ENCODE assay signal across 25 cellular contexts in genomic region chr2:224416656-224417360, GRCh38. TPM values are rescaled to one million over a fixed set of nuclear protein-coding genes. Genes with fewer than 3 reads are reported as not detected.
DNase-seq lines count a peak whose midpoint lies in the region; ATAC-seq and TF ChIP-seq lines count a peak whose summit lies in the region.
"Had no signal": no experiment of that assay in that cellular context is flagged by ENCODE, and none has a peak within 500 bp of the region (broad histone marks: within the 10 kb centered on the region; RNA-seq: fewer than 3 reads in every experiment).

No MANE protein-coding gene starts in this region.

- H3K4me1 Mint-ChIP-seq in GM23338 (peaks cover 12% of the 10 kb centered on the region), endothelial cell (ENCODE audit: unreplicated experiment) (peaks cover 39% of the 10 kb centered on the region), osteocyte (ENCODE audit: unreplicated experiment) (no peaks in the 10 kb centered on the region)
- H3K4me1 Mint-ChIP-seq in stimulated activated effector memory CD8-positive, alpha-beta T cell treated with anti-CD3 and anti-CD28 coated beads, Interleukin-12 subunit alpha, Interleukin-12 subunit beta, amount 100 ng/mL, for 72 hours: no peaks in the 10 kb centered on the region
- H3K4me1 Mint-ChIP-seq: CD4-positive, CD25-positive, alpha-beta regulatory T cell had no signal

- H3K9ac ChIP-seq in NT2/D1 (ENCODE audit: insufficient read length, low read depth): no peak overlapping the region
- H3K9ac ChIP-seq: BLaER1, GM23248 had no signal

- no peaks in the 10 kb centered on the region for H3K27me3 Mint-ChIP-seq in GM23338 (ENCODE audit: insufficient read depth, low read depth, poor library complexity)
- H3K27me3 Mint-ChIP-seq in endothelial cell (ENCODE audit: unreplicated experiment): peaks cover 3% of the 10 kb centered on the region
- H3K27me3 Mint-ChIP-seq in osteocyte (ENCODE audit: unreplicated experiment): peaks cover 5% of the 10 kb centered on the region

- no peak for DNase-seq in GM23338 (ENCODE audit: low spot score)
- DNase-seq in NT2/D1 (ENCODE audit: low read depth, low spot score): peak; percentile 11
- no peak for DNase-seq in endothelial cell (ENCODE audit: low spot score)
- peak; percentile 67 for DNase-seq in osteocyte (ENCODE audit: extremely low spot score, unreplicated experiment)
- no peak for DNase-seq in stimulated activated effector memory CD8-positive, alpha-beta T cell treated with anti-CD3 and anti-CD28 coated beads, Interleukin-12 subunit alpha, Interleukin-12 subunit beta, amount 100 ng/mL, for 72 hours (ENCODE audit: low spot score in 2 of 2)
- DNase-seq in ureter (ENCODE audit: low spot score): no peak
- no peak for DNase-seq in stimulated activated CD4-positive, alpha-beta T cell treated with anti-CD3 and anti-CD28 coated beads, Interleukin-2, amount 100 ng/mL, for 48 hours
- DNase-seq: CD4-positive, CD25-positive, alpha-beta regulatory T cell; DMS153; DND-41; GM23248; NCI-H1048; NCI-H1417 treated with DMSO at 0.1 percent for 48 hours; NCI-H187; NCI-H524; NCI-H748 treated with DMSO at 0.1 percent for 48 hours; NK-92 treated with Interleukin-12 subunit alpha and Interleukin-12 subunit beta, amount 100 ng/mL, for 24 hours; SHP77 had no signal

- no peak overlapping the region for H2AFZ ChIP-seq in GM23338
- H2AFZ ChIP-seq: GM23248 had no signal

- TF ChIP-seq CTCF in GM23338 (conservative IDR thresholded peaks at IDR 0.05; ENCODE audit: low read depth in 2 of 2) (no peak), endothelial cell (IDR thresholded peaks at IDR 0.05; ENCODE audit: unreplicated experiment) (no peak), osteocyte (IDR thresholded peaks at IDR 0.05) (no peak)

- no peak overlapping the region for H3K4me2 ChIP-seq in GM23338
- H3K4me2 ChIP-seq: BLaER1 had no signal

- H3K27me3 ChIP-seq in GM23338 (ENCODE audit: insufficient read depth) (no peaks in the 10 kb centered on the region), NT2/D1 (ENCODE audit: insufficient read depth, insufficient read length) (no peaks in the 10 kb centered on the region)
- H3K27me3 ChIP-seq: BLaER1 had no signal

- 0 out of 2 replicates have a peak, but pooled peaks cover 4% of the 10 kb centered on the region for H3K9me2 ChIP-seq in GM23338 (ENCODE audit: insufficient read depth)

- H3K4me3 ChIP-seq in GM23338 (no peak overlapping the region), NT2/D1 (ENCODE audit: insufficient read length, low read depth) (no peak overlapping the region)
- H3K4me3 ChIP-seq: BLaER1, GM23248 had no signal

- H3K27ac Mint-ChIP-seq in GM23338 (no peak overlapping the region), endothelial cell (ENCODE audit: unreplicated experiment) (peak overlapping the region; percentile 97), osteocyte (ENCODE audit: unreplicated experiment) (no peak overlapping the region)
- H3K27ac Mint-ChIP-seq in stimulated activated effector memory CD8-positive, alpha-beta T cell treated with anti-CD3 and anti-CD28 coated beads, Interleukin-12 subunit alpha, Interleukin-12 subunit beta, amount 100 ng/mL, for 72 hours: no peak overlapping the region
- H3K27ac Mint-ChIP-seq: CD4-positive, CD25-positive, alpha-beta regulatory T cell had no signal

- H3K79me2 ChIP-seq in GM23338 (replicated peaks; ENCODE audit: insufficient read depth): 0 out of 2 replicates have a peak, but pooled peaks cover 3% of the 10 kb centered on the region

- H4K20me1 ChIP-seq in GM23338 (replicated peaks; ENCODE audit: insufficient read depth): no peaks in the 10 kb centered on the region
- H4K20me1 ChIP-seq: BLaER1 had no signal

- no peaks in the 10 kb centered on the region for H3F3A ChIP-seq in GM23338 (replicated peaks; ENCODE audit: low read depth)

- no peaks in the 10 kb centered on the region for H3K36me3 ChIP-seq in GM23338 (ENCODE audit: insufficient read depth)
- H3K36me3 ChIP-seq in NT2/D1 (ENCODE audit: insufficient read depth, insufficient read length, low read length): no peaks in the 10 kb centered on the region
- H3K36me3 ChIP-seq: BLaER1 had no signal

- no peaks in the 10 kb centered on the region for H3K9me3 ChIP-seq in NT2/D1 (ENCODE audit: insufficient read depth, low read length)
- H3K9me3 ChIP-seq: BLaER1 had no signal

- H3K36me3 Mint-ChIP-seq in GM23338 (ENCODE audit: low read depth): peaks cover 9% of the 10 kb centered on the region
- H3K36me3 Mint-ChIP-seq in endothelial cell (ENCODE audit: low read depth, unreplicated experiment): peaks cover 5% of the 10 kb centered on the region
- H3K36me3 Mint-ChIP-seq in osteocyte (ENCODE audit: unreplicated experiment): no peaks in the 10 kb centered on the region
- no peaks in the 10 kb centered on the region for H3K36me3 Mint-ChIP-seq in stimulated activated effector memory CD8-positive, alpha-beta T cell treated with anti-CD3 and anti-CD28 coated beads, Interleukin-12 subunit alpha, Interleukin-12 subunit beta, amount 100 ng/mL, for 72 hours
- H3K36me3 Mint-ChIP-seq: CD4-positive, CD25-positive, alpha-beta regulatory T cell had no signal

- no peak for ATAC-seq in GM23338
- no peak for ATAC-seq in GM19452 (IDR thresholded peaks at IDR 0.05; ENCODE audit: unreplicated experiment)
- ATAC-seq in stimulated activated effector memory CD8-positive, alpha-beta T cell treated with anti-CD3 and anti-CD28 coated beads, Interleukin-12 subunit alpha, Interleukin-12 subunit beta, amount 100 ng/mL, for 72 hours: no peak
- ATAC-seq: HCT116, Panc1 had no signal

- H3K4me3 Mint-ChIP-seq in GM23338 (no peak overlapping the region), endothelial cell (ENCODE audit: unreplicated experiment) (no peak overlapping the region), osteocyte (ENCODE audit: unreplicated experiment) (no peak overlapping the region)
- H3K4me3 Mint-ChIP-seq in stimulated activated effector memory CD8-positive, alpha-beta T cell treated with anti-CD3 and anti-CD28 coated beads, Interleukin-12 subunit alpha, Interleukin-12 subunit beta, amount 100 ng/mL, for 72 hours: no peak overlapping the region
- H3K4me3 Mint-ChIP-seq: CD4-positive, CD25-positive, alpha-beta regulatory T cell had no signal

- H3K9me3 Mint-ChIP-seq in GM23338: no peaks in the 10 kb centered on the region
- peaks cover 4% of the 10 kb centered on the region for H3K9me3 Mint-ChIP-seq in endothelial cell (ENCODE audit: unreplicated experiment)
- peaks cover 10% of the 10 kb centered on the region for H3K9me3 Mint-ChIP-seq in osteocyte (ENCODE audit: unreplicated experiment)
- H3K9me3 Mint-ChIP-seq in stimulated activated effector memory CD8-positive, alpha-beta T cell treated with anti-CD3 and anti-CD28 coated beads, Interleukin-12 subunit alpha, Interleukin-12 subunit beta, amount 100 ng/mL, for 72 hours: peaks cover 2% of the 10 kb centered on the region

- H3K4me1 ChIP-seq in GM23338 (ENCODE audit: insufficient read depth): peaks cover 8% of the 10 kb centered on the region; the same call in 1 of the 2 replicates
- H3K4me1 ChIP-seq in NT2/D1 (ENCODE audit: insufficient read depth, insufficient read length): no peaks in the 10 kb centered on the region
- H3K4me1 ChIP-seq: BLaER1 had no signal

- peak overlapping the region; percentile 13; the same call in 1 of the 2 replicates for H3K27ac ChIP-seq in GM23338 (ENCODE audit: low read depth)
- H3K27ac ChIP-seq: BLaER1, GM23248, RWPE1 had no signal

TF ChIP-seq in GM23338, 12 proteins besides CTCF, POLR2A, EP300 and RAD21 (continues in another document):
- TF ChIP-seq ZNF114 (CRISPR knock-in tag; IDR thresholded peaks at IDR 0.05): no peak
- TF ChIP-seq REST (IDR thresholded peaks at IDR 0.05; ENCODE audit: unreplicated experiment): no peak
- TF ChIP-seq EZH2phosphoT487 (IDR thresholded peaks at IDR 0.05; ENCODE audit: unreplicated experiment): no peak
- no peak for TF ChIP-seq CREB1 (CRISPR knock-in tag; IDR thresholded peaks at IDR 0.05; ENCODE audit: low read depth)
- no peak for TF ChIP-seq STAT1 (IDR thresholded peaks at IDR 0.05; ENCODE audit: unreplicated experiment)
- TF ChIP-seq ETS1 (IDR thresholded peaks at IDR 0.05): no peak
- no peak for TF ChIP-seq EZH2 (IDR thresholded peaks at IDR 0.05; ENCODE audit: low read depth, unreplicated experiment)
- TF ChIP-seq POLR2AphosphoS5 (IDR thresholded peaks at IDR 0.05; ENCODE audit: low read depth): no peak

RNA-seq across cellular contexts. Expression of gene FAM124B, which starts 14.9 kb away (rescaled TPM):
- 6.8 and 6.9 TPM in 2 replicates for total RNA-seq in GM23338 (2014; rRNA removed; shearing (Covaris generic))
- polyA plus RNA-seq in GM23338 (2016; fragmentation: Nextera tagmentation; extraction: Ambion mirVana): 2.9 and 3.0 TPM in 2 replicates
- total RNA-seq in endothelial cell (ENCODE audit: unreplicated experiment): 269 TPM
- total RNA-seq in osteocyte: not detected in 2 replicates
- total RNA-seq in ureter: 1.9 TPM
- total RNA-seq: GM23248, SK-MEL-5 had no signal
- polyA plus RNA-seq: AG04450, GM23248 had no signal

Comparison
In these comparisons a context has a peak if more than half of its experiments do, and no peak if none do; other contexts are left out.
1. DNase-seq: peak in NT2/D1 (single experiment) and osteocyte (single experiment); none in GM23338 (single experiment), endothelial cell (single experiment), stimulated activated effector memory CD8-positive, alpha-beta T cell treated with anti-CD3 and anti-CD28 coated beads, Interleukin-12 subunit alpha, Interleukin-12 subunit beta, amount 100 ng/mL, for 72 hours (0 of 2), ureter (single experiment) and stimulated activated CD4-positive, alpha-beta T cell treated with anti-CD3 and anti-CD28 coated beads, Interleukin-2, amount 100 ng/mL, for 48 hours (0 of 2).
2. RNA of gene FAM124B, which starts 14.9 kb away (total RNA-seq): 269 TPM in endothelial cell (single experiment); 6.8 to 6.9 TPM in GM23338, 1.9 TPM in ureter (single experiment) and not detected in osteocyte; every median in the first group is over 10 times any median in the second.